ENCODE assay signal across 15 cellular contexts in the genomic region with DNA sequence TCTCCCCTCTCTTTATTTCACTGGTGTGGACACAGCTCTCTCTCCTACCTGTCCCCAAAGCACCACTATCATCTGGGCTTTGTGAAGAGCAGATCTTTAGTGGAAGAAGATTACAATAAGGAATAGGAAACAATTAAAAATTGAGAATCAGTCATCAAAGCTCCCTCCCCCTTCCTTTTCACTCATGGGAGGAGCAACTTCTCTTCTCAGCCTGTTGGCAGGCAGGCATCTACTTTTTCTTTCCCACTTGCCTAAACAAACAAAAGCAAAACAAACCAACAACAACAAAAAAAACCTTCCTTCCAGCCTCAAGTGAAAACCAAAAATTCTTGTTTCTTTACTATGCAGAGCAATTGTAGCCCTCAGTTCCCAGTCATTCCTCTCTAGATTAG.
DNase-seq lines count a peak whose midpoint lies in the region; ATAC-seq and TF ChIP-seq lines count a peak whose summit lies in the region.
"Had no signal": no experiment of that assay in that cellular context is flagged by ENCODE, and none has a peak within 500 bp of the region (broad histone marks: within the 10 kb centered on the region; RNA-seq: fewer than 3 reads in every experiment).

No MANE protein-coding gene starts in this region.

- peaks cover 15% of the 10 kb centered on the region for H3K36me3 Mint-ChIP-seq in activated T-cell treated with anti-CD3 and anti-CD28 coated beads, Interleukin-2, amount 50 U/mL, for 24 hours (ENCODE audit: low read depth)
- H3K36me3 Mint-ChIP-seq in activated CD8-positive, alpha-beta T cell treated with anti-CD3 and anti-CD28 coated beads for 36 hours (ENCODE audit: low read depth), result peaks cover 59% of the 10 kb centered on the region
- peaks cover 0 to 11% (median 7%) of the 10 kb centered on the region in 3 donors for H3K36me3 Mint-ChIP-seq in immature natural killer cell

- no peaks in the 10 kb centered on the region for H3K27me3 Mint-ChIP-seq in activated T-cell treated with anti-CD3 and anti-CD28 coated beads, Interleukin-2, amount 50 U/mL, for 24 hours
- no peaks in the 10 kb centered on the region for H3K27me3 Mint-ChIP-seq in activated CD8-positive, alpha-beta T cell treated with anti-CD3 and anti-CD28 coated beads for 36 hours
- peaks cover 0 to 13% (median 12%) of the 10 kb centered on the region in 3 donors for H3K27me3 Mint-ChIP-seq in immature natural killer cell (ENCODE audit: low read depth in 3 of 3)
- H3K27me3 Mint-ChIP-seq in stimulated activated naive CD8-positive, alpha-beta T cell treated with anti-CD3 and anti-CD28 coated beads, Interleukin-15, amount 100 ng/mL, for 72 hours, result no peaks in the 10 kb centered on the region

- peaks cover 5% of the 10 kb centered on the region for H3K9me3 Mint-ChIP-seq in activated T-cell treated with anti-CD3 and anti-CD28 coated beads, Interleukin-2, amount 50 U/mL, for 24 hours
- H3K9me3 Mint-ChIP-seq in activated CD8-positive, alpha-beta T cell treated with anti-CD3 and anti-CD28 coated beads for 36 hours, result peaks cover 16% of the 10 kb centered on the region
- peaks cover 0 to 2% (median 0%) of the 10 kb centered on the region in 6 donors for H3K9me3 Mint-ChIP-seq in immature natural killer cell
- H3K9me3 Mint-ChIP-seq in stimulated activated naive CD8-positive, alpha-beta T cell treated with anti-CD3 and anti-CD28 coated beads, Interleukin-15, amount 100 ng/mL, for 72 hours, result peaks cover 6 to 13% of the 10 kb centered on the region in 2 donors

- intact Hi-C loops in activated CD8-positive, alpha-beta T cell treated with anti-CD3 and anti-CD28 coated beads for 36 hours (cut with micrococcal nuclease), result loop anchor here (5.0 kb wide), 1 partner anchor 34 kb away; no protein-coding TSS in a partner anchor

- H3K27ac Mint-ChIP-seq in activated T-cell treated with anti-CD3 and anti-CD28 coated beads, Interleukin-2, amount 50 U/mL, for 24 hours, result peak overlapping the region; percentile 31
- peak overlapping the region; percentile 87 for H3K27ac Mint-ChIP-seq in activated CD8-positive, alpha-beta T cell treated with anti-CD3 and anti-CD28 coated beads for 36 hours
- H3K27ac Mint-ChIP-seq in immature natural killer cell, result peak overlapping the region; percentile 80 to 94 (median 92)
- peak overlapping the region; percentile 85 to 95 for H3K27ac Mint-ChIP-seq in stimulated activated naive CD8-positive, alpha-beta T cell treated with anti-CD3 and anti-CD28 coated beads, Interleukin-15, amount 100 ng/mL, for 72 hours

- no peak for ATAC-seq in activated CD8-positive, alpha-beta T cell treated with anti-CD3 and anti-CD28 coated beads for 36 hours
- no peak for ATAC-seq in stimulated activated naive CD8-positive, alpha-beta T cell treated with anti-CD3 and anti-CD28 coated beads, Interleukin-15, amount 100 ng/mL, for 72 hours
- ATAC-seq: PC-3 had no signal

- DNase-seq in activated T-cell treated with anti-CD3 and anti-CD28 coated beads, Interleukin-2, amount 50 U/mL, for 24 hours, result no peak
- DNase-seq in activated T-cell treated with anti-CD3 and anti-CD28 coated beads, Interleukin-2, amount 50 U/mL, for 48 hours, result no peak
- no peak for DNase-seq in activated CD8-positive, alpha-beta T cell treated with anti-CD3 and anti-CD28 coated beads for 36 hours
- no peak for DNase-seq in immature natural killer cell
- DNase-seq in stimulated activated naive CD8-positive, alpha-beta T cell treated with anti-CD3 and anti-CD28 coated beads, Interleukin-15, amount 100 ng/mL, for 72 hours, result no peak
- DNase-seq in NCI-H82 (lab: John Stamatoyannopoulos, UW), result no peak
- DNase-seq in stimulated activated CD4-positive, alpha-beta T cell treated with anti-CD3 and anti-CD28 coated beads, Interleukin-4, amount 100 ng/mL, for 4 hours, result no peak
- no peak for DNase-seq in RPMI8226
- DNase-seq: ACHN, amniotic stem cell, NCI-H2029, NCI-H526, sigmoid colon, transverse colon had no signal

- no peak for TF ChIP-seq CTCF in activated CD8-positive, alpha-beta T cell treated with anti-CD3 and anti-CD28 coated beads for 36 hours (IDR thresholded peaks at IDR 0.05)

- POLR2A ChIA-PET in activated CD8-positive, alpha-beta T cell treated with anti-CD3 and anti-CD28 coated beads for 36 hours (lab: Charles Lee), result interaction anchor here (0.6 to 10.5 kb wide), 3 partner anchors 28 to 127 kb away, joined by 3 to 222 read pairs (median 4); a partner anchor contains a TSS

- CTCF ChIA-PET in activated CD8-positive, alpha-beta T cell treated with anti-CD3 and anti-CD28 coated beads for 36 hours (lab: Charles Lee), result interaction anchor here (0.8 to 1.8 kb wide), 9 partner anchors 8 to 204 kb away, joined by 3 to 5 read pairs (median 4); no protein-coding TSS in a partner anchor

- no peak overlapping the region for H3K4me3 Mint-ChIP-seq in activated T-cell treated with anti-CD3 and anti-CD28 coated beads, Interleukin-2, amount 50 U/mL, for 24 hours
- H3K4me3 Mint-ChIP-seq in activated CD8-positive, alpha-beta T cell treated with anti-CD3 and anti-CD28 coated beads for 36 hours, result peak overlapping the region; percentile 41
- H3K4me3 Mint-ChIP-seq in immature natural killer cell, result peak overlapping the region; percentile 29 to 49 (median 43)
- peak overlapping the region; percentile 64 to 83 for H3K4me3 Mint-ChIP-seq in stimulated activated naive CD8-positive, alpha-beta T cell treated with anti-CD3 and anti-CD28 coated beads, Interleukin-15, amount 100 ng/mL, for 72 hours

- peaks cover 75% of the 10 kb centered on the region for H3K4me1 Mint-ChIP-seq in activated T-cell treated with anti-CD3 and anti-CD28 coated beads, Interleukin-2, amount 50 U/mL, for 24 hours (ENCODE audit: low read depth)
- peaks cover 76% of the 10 kb centered on the region for H3K4me1 Mint-ChIP-seq in activated CD8-positive, alpha-beta T cell treated with anti-CD3 and anti-CD28 coated beads for 36 hours (ENCODE audit: low read depth)
- H3K4me1 Mint-ChIP-seq in immature natural killer cell, result peaks cover 66 to 80% of the 10 kb centered on the region in 2 donors
- peaks cover 95% of the 10 kb centered on the region for H3K4me1 Mint-ChIP-seq in stimulated activated naive CD8-positive, alpha-beta T cell treated with anti-CD3 and anti-CD28 coated beads, Interleukin-15, amount 100 ng/mL, for 72 hours

Comparison
In these comparisons a context has a peak if more than half of its experiments do, and no peak if none do; other contexts are left out.
1. H3K27ac Mint-ChIP-seq: peak in every context shown above with its lines; median percentile 92 in immature natural killer cell; 90 in stimulated activated naive CD8-positive, alpha-beta T cell treated with anti-CD3 and anti-CD28 coated beads, Interleukin-15, amount 100 ng/mL, for 72 hours; 87 in activated CD8-positive, alpha-beta T cell treated with anti-CD3 and anti-CD28 coated beads for 36 hours; 31 in activated T-cell treated with anti-CD3 and anti-CD28 coated beads, Interleukin-2, amount 50 U/mL, for 24 hours.